In the genomic region with DNA sequence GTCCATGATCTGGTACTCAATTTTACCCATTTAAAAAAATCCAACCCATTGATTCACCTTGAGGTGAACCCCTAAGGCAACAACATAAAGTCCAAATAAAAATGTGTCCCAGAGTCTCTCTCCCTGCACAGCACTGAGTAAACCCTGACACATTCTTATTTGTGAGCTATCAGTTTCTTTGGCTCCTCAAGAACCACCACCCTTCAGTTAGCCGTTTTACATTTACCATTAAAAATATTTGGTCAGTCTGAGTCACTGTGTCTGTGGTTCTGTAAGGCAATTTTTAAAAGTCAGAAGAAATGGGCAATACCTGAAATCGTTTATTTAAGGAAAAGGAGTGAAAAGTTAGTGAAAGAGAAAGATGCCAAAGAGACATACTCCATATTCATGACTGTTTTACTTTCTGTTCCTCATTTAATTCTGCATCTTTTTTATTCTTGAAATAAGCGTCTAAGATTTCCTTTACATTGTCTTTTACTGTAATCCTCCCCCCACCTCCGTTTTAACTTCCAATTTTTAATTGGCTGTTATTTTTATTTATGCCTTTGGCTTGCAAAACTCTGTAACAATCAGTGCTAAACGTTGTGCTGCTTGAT, we compare ENCODE assay signal across 19 cellular contexts.
DNase-seq lines count a peak whose midpoint lies in the region; ATAC-seq, FAIRE-seq and TF ChIP-seq lines count a peak whose summit lies in the region.
"Had no signal": no experiment of that assay in that cellular context is flagged by ENCODE, and none has a peak within 500 bp of the region (broad histone marks: within the 10 kb centered on the region; RNA-seq: fewer than 3 reads in every experiment).

No MANE protein-coding gene starts in this region.

- peak overlapping the region; percentile 19; the same call in 2 of the 3 replicates for H3K4me2 ChIP-seq in A549

- TF ChIP-seq RAD21 in A549 (conservative IDR thresholded peaks at IDR 0.05 in 1 of 2, IDR thresholded peaks at IDR 0.05 in 1 of 2): no peak

- 23% methylated on average over 5 of the region's 5 CpGs for WGBS in A549 (ENCODE audit: missing lambda C conversion rate)

- DNase-seq in A549 (ENCODE audit: low read depth in 1 of 2, low spot score in 1 of 2) (no peak), GM12891 (ENCODE audit: insufficient read length, low spot score) (no peak), MV-4-11 (lab: John Stamatoyannopoulos, UW) (peak; percentile 30), astrocyte of the hippocampus (ENCODE audit: low read depth, low spot score) (peak; percentile 29), GM10266 (ENCODE audit: extremely low spot score) (no peak), NCI-H2227 treated with DMSO at 0.1 percent for 48 hours (lab: John Stamatoyannopoulos, UW) (no peak), erythroblast (lab: John Stamatoyannopoulos, UW) (no peak)
- DNase-seq: activated T-cell treated with anti-CD3 and anti-CD28 coated beads, Interleukin-2, amount 50 U/mL, for 24 hours; effector CD8-positive, alpha-beta T cell; naive thymus-derived CD4-positive, alpha-beta T cell; NCI-H187; NCI-H510A; Peyer's patch; posterior cingulate gyrus; stimulated activated CD4-positive, alpha-beta T cell treated with anti-CD3 and anti-CD28 coated beads, Interleukin-4, amount 100 ng/mL, for 1 hour; SW 1271 had no signal

- H3K4me3 ChIP-seq in A549: no peak overlapping the region
- H3K4me3 ChIP-seq: cardiac muscle cell, Peyer's patch had no signal

- no peak overlapping the region; a peak in 1 of 6 replicates for H3K27ac ChIP-seq in A549
- H3K27ac ChIP-seq: cardiac muscle cell, Peyer's patch had no signal

- TF ChIP-seq POLR2A in A549 (IDR thresholded peaks at IDR 0.05; ENCODE audit: low read length) (no peak), GM12891 (IDR thresholded peaks at IDR 0.05; ENCODE audit: low read depth, low read length) (no peak), erythroblast (IDR thresholded peaks at IDR 0.05; ENCODE audit: low read length) (no peak)

- POLR2A ChIA-PET in A549 (lab: Yijun Ruan, JAX): no interaction called here

- peaks cover 11% of the 10 kb centered on the region; the same call in 2 of the 3 replicates for H3K4me1 ChIP-seq in A549
- H3K4me1 ChIP-seq: Peyer's patch had no signal

- TF ChIP-seq EP300 in A549 (IDR thresholded peaks at IDR 0.05): no peak

- peak; percentile 13 for FAIRE-seq in A549 (lab: Jason Lieb, UNC)
- peak; percentile 13 for FAIRE-seq in GM12891 (lab: Jason Lieb, UNC)
- FAIRE-seq: islet of Langerhans had no signal

- TF ChIP-seq CTCF in A549 (IDR thresholded peaks at IDR 0.05): no peak
- no peak for TF ChIP-seq CTCF in GM10266 (IDR thresholded peaks at IDR 0.05; ENCODE audit: control insufficient read depth, insufficient read depth, low read depth, missing control alignments)

- H3K9me3 ChIP-seq in A549: no peaks in the 10 kb centered on the region
- H3K9me3 ChIP-seq: Peyer's patch had no signal

- CTCF ChIA-PET in A549 (lab: Yijun Ruan, JAX): no interaction called here

- peak in 1 of 2 experiments; percentile 46; a peak in 1 of 6 replicates for ATAC-seq in A549
- no peak for ATAC-seq in GM21390 (IDR thresholded peaks at IDR 0.05; ENCODE audit: unreplicated experiment)
- ATAC-seq: naive thymus-derived CD4-positive, alpha-beta T cell had no signal

TF ChIP-seq in A549, 52 proteins besides CTCF, POLR2A, EP300 and RAD21:
- TF ChIP-seq ESRRA (IDR thresholded peaks at IDR 0.05; ENCODE audit: borderline replicate concordance, low read length): no peak
- no peak for TF ChIP-seq NPAS2 (CRISPR knock-in tag; IDR thresholded peaks at IDR 0.05; ENCODE audit: borderline replicate concordance)

TF ChIP-seq in GM12891, 5 proteins besides CTCF, POLR2A, EP300 and RAD21:
- no peak for TF ChIP-seq TAF1 (IDR thresholded peaks at IDR 0.05; ENCODE audit: low read depth, low read length)
- peak; percentile 79 for TF ChIP-seq SPI1 (IDR thresholded peaks at IDR 0.05; ENCODE audit: low read depth, low read length)
TF ChIP-seq in GM12891: peak in this region for 1.

Comparison
In these comparisons a context has a peak if more than half of its experiments do, and no peak if none do; other contexts are left out.
1. DNase-seq: peak in MV-4-11 (single experiment) and astrocyte of the hippocampus (single experiment); none in A549 (0 of 2), GM12891 (single experiment), GM10266 (single experiment), NCI-H2227 treated with DMSO at 0.1 percent for 48 hours (single experiment) and erythroblast (0 of 2).